In the genomic region with DNA sequence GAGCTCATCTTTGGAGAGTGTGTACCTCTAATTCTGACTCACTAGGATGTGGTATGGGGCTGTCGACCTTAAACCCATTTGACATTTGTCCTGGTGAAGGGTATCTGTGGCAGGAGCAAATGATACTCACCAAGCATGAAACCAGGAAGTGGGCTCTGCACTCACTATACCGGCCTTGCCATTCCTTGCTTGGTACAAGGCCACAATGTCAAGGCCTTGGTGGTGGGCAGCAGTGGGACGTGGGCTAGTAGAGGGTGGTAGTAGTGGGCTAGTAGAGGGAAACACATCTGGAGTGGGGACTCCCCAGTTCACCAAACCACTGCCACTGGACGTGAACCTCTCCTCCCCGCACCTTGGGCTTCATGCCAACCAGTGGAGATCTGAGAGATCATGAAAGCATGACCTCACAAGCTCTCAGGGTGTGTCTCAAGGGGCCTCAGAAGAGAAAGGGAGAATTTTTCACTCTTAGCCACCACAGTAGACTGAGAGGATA, we compare ENCODE assay signal across 1 cellular context.
TF ChIP-seq lines count a peak whose summit lies in the region.

No MANE protein-coding gene starts in this region.

TF ChIP-seq in GM12878, 131 proteins besides CTCF, POLR2A, EP300 and RAD21 (continued from another document):
- TF ChIP-seq, protein P1, sequence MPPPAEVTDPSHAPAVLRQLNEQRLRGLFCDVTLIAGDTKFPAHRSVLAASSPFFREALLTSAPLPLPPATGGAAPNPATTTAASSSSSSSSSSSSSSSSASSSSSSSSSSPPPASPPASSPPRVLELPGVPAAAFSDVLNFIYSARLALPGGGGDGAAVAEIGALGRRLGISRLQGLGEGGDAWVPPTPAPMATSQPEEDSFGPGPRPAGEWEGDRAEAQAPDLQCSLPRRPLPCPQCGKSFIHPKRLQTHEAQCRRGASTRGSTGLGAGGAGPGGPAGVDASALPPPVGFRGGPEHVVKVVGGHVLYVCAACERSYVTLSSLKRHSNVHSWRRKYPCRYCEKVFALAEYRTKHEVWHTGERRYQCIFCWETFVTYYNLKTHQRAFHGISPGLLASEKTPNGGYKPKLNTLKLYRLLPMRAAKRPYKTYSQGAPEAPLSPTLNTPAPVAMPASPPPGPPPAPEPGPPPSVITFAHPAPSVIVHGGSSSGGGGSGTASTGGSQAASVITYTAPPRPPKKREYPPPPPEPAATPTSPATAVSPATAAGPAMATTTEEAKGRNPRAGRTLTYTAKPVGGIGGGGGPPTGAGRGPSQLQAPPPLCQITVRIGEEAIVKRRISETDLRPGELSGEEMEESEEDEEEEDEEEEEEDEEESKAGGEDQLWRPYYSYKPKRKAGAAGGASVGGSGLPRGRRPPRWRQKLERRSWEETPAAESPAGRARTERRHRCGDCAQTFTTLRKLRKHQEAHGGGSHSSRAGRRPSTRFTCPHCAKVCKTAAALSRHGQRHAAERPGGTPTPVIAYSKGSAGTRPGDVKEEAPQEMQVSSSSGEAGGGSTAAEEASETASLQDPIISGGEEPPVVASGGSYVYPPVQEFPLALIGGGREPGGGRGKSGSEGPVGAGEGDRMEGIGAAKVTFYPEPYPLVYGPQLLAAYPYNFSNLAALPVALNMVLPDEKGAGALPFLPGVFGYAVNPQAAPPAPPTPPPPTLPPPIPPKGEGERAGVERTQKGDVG (CRISPR knock-in tag; IDR thresholded peaks at IDR 0.05): no peak
- TF ChIP-seq EED (IDR thresholded peaks at IDR 0.05; ENCODE audit: low read depth) (peak; percentile 76), NR2C2 (IDR thresholded peaks at IDR 0.05; ENCODE audit: borderline replicate concordance, control insufficient read depth, insufficient read length, low read depth) (no peak), SIN3A (IDR thresholded peaks at IDR 0.05; ENCODE audit: low read depth, low read length) (no peak), SMAD5 (IDR thresholded peaks at IDR 0.05; ENCODE audit: low read depth) (no peak), TARDBP (IDR thresholded peaks at IDR 0.05; ENCODE audit: borderline replicate concordance) (no peak), CBFB (IDR thresholded peaks at IDR 0.05; ENCODE audit: low read depth) (peak; percentile 37; the same call in 1 of the 2 replicates), LARP7 (IDR thresholded peaks at IDR 0.05) (peak; percentile 53; the same call in 1 of the 2 replicates), CHD1 (IDR thresholded peaks at IDR 0.05; ENCODE audit: low read depth, low read length) (no peak), ZZZ3 (IDR thresholded peaks at IDR 0.05; ENCODE audit: control insufficient read depth, insufficient read length, low read depth) (no peak), ETV6 (conservative IDR thresholded peaks at IDR 0.05 in 1 of 2, IDR thresholded peaks at IDR 0.05 in 1 of 2; ENCODE audit: borderline replicate concordance in 1 of 2, low read depth in 1 of 2) (peak in 1 of 2 experiments; percentile 40; a peak in 1 of 4 replicates), MXI1 (IDR thresholded peaks at IDR 0.05; ENCODE audit: low read depth, low read length) (no peak), RELA (IDR thresholded peaks at IDR 0.05; ENCODE audit: borderline replicate concordance, partially characterized antibody) (no peak)
- TF ChIP-seq, protein P2, sequence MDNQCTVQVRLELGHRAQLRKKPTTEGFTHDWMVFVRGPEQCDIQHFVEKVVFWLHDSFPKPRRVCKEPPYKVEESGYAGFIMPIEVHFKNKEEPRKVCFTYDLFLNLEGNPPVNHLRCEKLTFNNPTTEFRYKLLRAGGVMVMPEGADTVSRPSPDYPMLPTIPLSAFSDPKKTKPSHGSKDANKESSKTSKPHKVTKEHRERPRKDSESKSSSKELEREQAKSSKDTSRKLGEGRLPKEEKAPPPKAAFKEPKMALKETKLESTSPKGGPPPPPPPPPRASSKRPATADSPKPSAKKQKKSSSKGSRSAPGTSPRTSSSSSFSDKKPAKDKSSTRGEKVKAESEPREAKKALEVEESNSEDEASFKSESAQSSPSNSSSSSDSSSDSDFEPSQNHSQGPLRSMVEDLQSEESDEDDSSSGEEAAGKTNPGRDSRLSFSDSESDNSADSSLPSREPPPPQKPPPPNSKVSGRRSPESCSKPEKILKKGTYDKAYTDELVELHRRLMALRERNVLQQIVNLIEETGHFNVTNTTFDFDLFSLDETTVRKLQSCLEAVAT (IDR thresholded peaks at IDR 0.05): no peak
- TF ChIP-seq, protein P3, sequence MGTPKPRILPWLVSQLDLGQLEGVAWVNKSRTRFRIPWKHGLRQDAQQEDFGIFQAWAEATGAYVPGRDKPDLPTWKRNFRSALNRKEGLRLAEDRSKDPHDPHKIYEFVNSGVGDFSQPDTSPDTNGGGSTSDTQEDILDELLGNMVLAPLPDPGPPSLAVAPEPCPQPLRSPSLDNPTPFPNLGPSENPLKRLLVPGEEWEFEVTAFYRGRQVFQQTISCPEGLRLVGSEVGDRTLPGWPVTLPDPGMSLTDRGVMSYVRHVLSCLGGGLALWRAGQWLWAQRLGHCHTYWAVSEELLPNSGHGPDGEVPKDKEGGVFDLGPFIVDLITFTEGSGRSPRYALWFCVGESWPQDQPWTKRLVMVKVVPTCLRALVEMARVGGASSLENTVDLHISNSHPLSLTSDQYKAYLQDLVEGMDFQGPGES (IDR thresholded peaks at IDR 0.05): no peak
- TF ChIP-seq, protein P4, sequence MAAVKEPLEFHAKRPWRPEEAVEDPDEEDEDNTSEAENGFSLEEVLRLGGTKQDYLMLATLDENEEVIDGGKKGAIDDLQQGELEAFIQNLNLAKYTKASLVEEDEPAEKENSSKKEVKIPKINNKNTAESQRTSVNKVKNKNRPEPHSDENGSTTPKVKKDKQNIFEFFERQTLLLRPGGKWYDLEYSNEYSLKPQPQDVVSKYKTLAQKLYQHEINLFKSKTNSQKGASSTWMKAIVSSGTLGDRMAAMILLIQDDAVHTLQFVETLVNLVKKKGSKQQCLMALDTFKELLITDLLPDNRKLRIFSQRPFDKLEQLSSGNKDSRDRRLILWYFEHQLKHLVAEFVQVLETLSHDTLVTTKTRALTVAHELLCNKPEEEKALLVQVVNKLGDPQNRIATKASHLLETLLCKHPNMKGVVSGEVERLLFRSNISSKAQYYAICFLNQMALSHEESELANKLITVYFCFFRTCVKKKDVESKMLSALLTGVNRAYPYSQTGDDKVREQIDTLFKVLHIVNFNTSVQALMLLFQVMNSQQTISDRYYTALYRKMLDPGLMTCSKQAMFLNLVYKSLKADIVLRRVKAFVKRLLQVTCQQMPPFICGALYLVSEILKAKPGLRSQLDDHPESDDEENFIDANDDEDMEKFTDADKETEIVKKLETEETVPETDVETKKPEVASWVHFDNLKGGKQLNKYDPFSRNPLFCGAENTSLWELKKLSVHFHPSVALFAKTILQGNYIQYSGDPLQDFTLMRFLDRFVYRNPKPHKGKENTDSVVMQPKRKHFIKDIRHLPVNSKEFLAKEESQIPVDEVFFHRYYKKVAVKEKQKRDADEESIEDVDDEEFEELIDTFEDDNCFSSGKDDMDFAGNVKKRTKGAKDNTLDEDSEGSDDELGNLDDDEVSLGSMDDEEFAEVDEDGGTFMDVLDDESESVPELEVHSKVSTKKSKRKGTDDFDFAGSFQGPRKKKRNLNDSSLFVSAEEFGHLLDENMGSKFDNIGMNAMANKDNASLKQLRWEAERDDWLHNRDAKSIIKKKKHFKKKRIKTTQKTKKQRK (IDR thresholded peaks at IDR 0.05; ENCODE audit: low read depth, low read length): no peak
